9 cellular contexts compared by ENCODE assay signal in the genomic region with DNA sequence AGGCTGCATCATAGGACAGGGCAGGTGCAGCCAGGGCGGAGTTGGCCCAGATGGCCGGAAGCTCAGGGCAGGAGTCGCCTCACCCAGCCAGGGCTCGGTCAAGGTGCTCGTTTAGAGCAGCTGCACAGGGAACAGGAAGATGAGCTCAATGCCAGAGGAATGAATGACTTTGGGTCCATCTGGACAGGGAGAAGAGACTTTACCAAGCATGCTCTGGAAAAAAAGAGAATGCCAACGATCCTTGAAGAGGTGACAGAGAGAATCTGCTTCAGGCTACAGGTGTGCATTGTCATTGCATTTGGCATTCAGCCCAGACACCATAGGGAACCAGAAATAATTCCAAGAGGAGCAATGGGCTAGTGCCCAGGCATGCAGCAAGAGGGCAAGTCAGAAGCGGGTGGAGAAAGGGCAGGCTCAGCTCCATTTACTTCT. TPM values are rescaled to one million over a fixed set of nuclear protein-coding genes. Genes with fewer than 3 reads are reported as not detected.
A peak's percentile ranks its signal among the peaks of the same experiment; 100 is the strongest.
DNase-seq lines count a peak whose midpoint lies in the region; ATAC-seq, FAIRE-seq and TF ChIP-seq lines count a peak whose summit lies in the region.
"Had no signal": no experiment of that assay in that cellular context is flagged by ENCODE, and none has a peak within 500 bp of the region (broad histone marks: within the 10 kb centered on the region; RNA-seq: fewer than 3 reads in every experiment).

No MANE protein-coding gene starts in this region.

- H3K36me3 ChIP-seq in small intestine (ENCODE audit: control insufficient read depth in 2 of 2, insufficient read depth in 2 of 2, low read length in 2 of 2): no peaks in the 10 kb centered on the region

- WGBS in small intestine, 3 donors: 12 to 39% (median 13%) methylated on average over 7 of the region's 7 CpGs

- no peak overlapping the region for H3K4me3 ChIP-seq in small intestine (ENCODE audit: low read depth in 1 of 2, low read length in 2 of 2)

- FAIRE-seq in small intestine (lab: Jason Lieb, UNC): no peak

- ATAC-seq in GM18505 (IDR thresholded peaks at IDR 0.05; ENCODE audit: unreplicated experiment): no peak

- peak; percentile 87 for DNase-seq in LoVo (ENCODE audit: low spot score)
- peak; percentile 98 for DNase-seq in NCI-H345 treated with DMSO at 0.1 percent for 48 hours (lab: John Stamatoyannopoulos, UW; ENCODE audit: unreplicated experiment)
- peak; percentile 92 for DNase-seq in cerebellum (ENCODE audit: low spot score)
- peak; percentile 90 for DNase-seq in small intestine
- no peak for DNase-seq in NOMO-1 treated with DMSO at 0.1 percent for 48 hours (lab: John Stamatoyannopoulos, UW; ENCODE audit: unreplicated experiment)
- DNase-seq in central memory CD4-positive, alpha-beta T cell: no peak
- DNase-seq: activated CD4-positive, alpha-beta memory T cell treated with anti-CD3 and anti-CD28 coated beads for 36 hours had no signal

- no peaks in the 10 kb centered on the region for H3K27me3 ChIP-seq in small intestine (ENCODE audit: control insufficient read depth in 2 of 2, insufficient read depth in 2 of 2, low read length in 2 of 2)

- no peaks in the 10 kb centered on the region for H3K9me3 ChIP-seq in small intestine (ENCODE audit: control insufficient read depth, low read depth)

- TF ChIP-seq POLR2A in GM18505 (IDR thresholded peaks at IDR 0.05; ENCODE audit: borderline replicate concordance, extremely low read depth, insufficient read depth, insufficient read length): no peak

- H3K27ac ChIP-seq in small intestine (ENCODE audit: low read depth in 1 of 2, low read length in 1 of 2): peak overlapping the region in 1 of 2 donors; percentile 76

- H3K4me1 ChIP-seq in small intestine (ENCODE audit: control insufficient read depth in 2 of 2, insufficient read depth in 1 of 2, low read depth in 1 of 2, low read length in 1 of 2): no peaks in the 10 kb centered on the region

RNA-seq across cellular contexts. Expression of a gene that starts 6.7 kb away (rescaled TPM):
- total RNA-seq in cerebellum: 49.0 TPM
- 1 to 10 TPM; 2.2 to 5.4 (median 3.1) TPM for polyA plus RNA-seq in small intestine

RNA-seq across cellular contexts. Expression of a gene that starts 7.3 kb away (rescaled TPM):
- not detected for total RNA-seq in cerebellum
- polyA plus RNA-seq in small intestine: 1 to 10 TPM in 1 of 3 donors, under 1 TPM in 1, not detected in 1; 0.81 to 2.0 TPM
- total RNA-seq: activated CD4-positive, alpha-beta memory T cell treated with anti-CD3 and anti-CD28 coated beads for 36 hours; fibroblast of villous mesenchyme had no signal

RNA-seq across cellular contexts. Expression of a gene that starts 59.5 kb away (rescaled TPM):
- total RNA-seq in cerebellum: not detected
- polyA plus RNA-seq in small intestine: not detected
- total RNA-seq: activated CD4-positive, alpha-beta memory T cell treated with anti-CD3 and anti-CD28 coated beads for 36 hours; fibroblast of villous mesenchyme had no signal

Comparison
In these comparisons a context has a peak if more than half of its experiments do, and no peak if none do; other contexts are left out.
1. DNase-seq: peak in LoVo (single experiment), NCI-H345 treated with DMSO at 0.1 percent for 48 hours (single experiment), cerebellum (single experiment) and small intestine (single experiment); none in NOMO-1 treated with DMSO at 0.1 percent for 48 hours (single experiment) and central memory CD4-positive, alpha-beta T cell (single experiment).